ENCODE assay signal across 31 cellular contexts in the genomic region with DNA sequence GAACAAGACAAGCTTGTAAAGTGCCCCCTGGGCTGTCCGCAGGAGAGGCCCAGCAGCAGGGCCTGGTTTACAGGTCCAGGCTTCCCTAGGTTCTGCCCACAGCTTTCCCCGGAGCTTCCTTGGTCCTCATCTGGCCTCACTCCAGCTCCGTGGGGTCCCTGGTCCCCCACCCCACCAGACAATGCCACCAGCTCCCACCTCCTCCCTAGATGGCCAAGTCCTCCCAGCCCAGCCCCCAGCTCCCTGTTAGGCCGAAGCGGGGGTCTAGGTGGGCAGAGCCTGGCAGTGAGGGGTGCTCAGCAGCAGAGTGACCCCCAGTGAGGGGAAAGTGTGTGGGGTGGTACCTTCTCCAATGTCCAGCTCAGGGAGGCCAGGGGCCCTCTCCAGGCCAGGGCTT.
"Had no signal": no experiment of that assay in that cellular context is flagged by ENCODE, and none has a peak within 500 bp of the region (broad histone marks: within the 10 kb centered on the region; RNA-seq: fewer than 3 reads in every experiment).

No MANE protein-coding gene starts in this region.

- H3K9me3 Mint-ChIP-seq: naive B cell; naive thymus-derived CD8-positive, alpha-beta T cell; natural killer cell treated with Interleukin-12 subunit alpha and Interleukin-12 subunit beta and Interleukin-15 and Interleukin-18, amount 100 ng/mL, for 72 hours; nephron progenitor cell; neural crest cell; stimulated activated effector memory CD8-positive, alpha-beta T cell treated with anti-CD3 and anti-CD28 coated beads, Interleukin-12 subunit alpha, Interleukin-12 subunit beta, amount 100 ng/mL, for 72 hours; stimulated activated naive CD8-positive, alpha-beta T cell treated with anti-CD3 and anti-CD28 coated beads, Interleukin-15, amount 100 ng/mL, for 72 hours; type B pancreatic cell had no signal

- H3K27ac Mint-ChIP-seq: naive B cell; natural killer cell treated with Interleukin-12 subunit alpha and Interleukin-12 subunit beta and Interleukin-15 and Interleukin-18, amount 100 ng/mL, for 72 hours; nephron progenitor cell; stimulated activated effector memory CD8-positive, alpha-beta T cell treated with anti-CD3 and anti-CD28 coated beads, Interleukin-12 subunit alpha, Interleukin-12 subunit beta, amount 100 ng/mL, for 72 hours; type B pancreatic cell had no signal

- H3K27ac ChIP-seq: neutrophil, ovary, parathyroid adenoma, prostate gland, right atrium auricular region, right lobe of liver, sigmoid colon, suprapubic skin, testis, tibial artery, transverse colon, upper lobe of right lung, uterus had no signal

- H3K9ac ChIP-seq: parathyroid adenoma had no signal

- H3K36me3 Mint-ChIP-seq: natural killer cell treated with Interleukin-12 subunit alpha and Interleukin-12 subunit beta and Interleukin-15 and Interleukin-18, amount 100 ng/mL, for 72 hours; type B pancreatic cell had no signal

- FAIRE-seq: small intestine had no signal

- H3K36me3 ChIP-seq: neutrophil, ovary, prostate gland, uterus had no signal

- H2AFZ ChIP-seq: parathyroid adenoma had no signal

- H3K4me3 ChIP-seq: ovary, prostate gland, right atrium auricular region, right lobe of liver, sigmoid colon, suprapubic skin, testis, tibial artery, transverse colon, upper lobe of right lung, uterus had no signal

- DNase-seq: naive B cell; naive thymus-derived CD8-positive, alpha-beta T cell; nephron progenitor cell; occipital lobe; ovary; retina; right lobe of liver; sigmoid colon; small intestine; stimulated activated CD4-positive, alpha-beta T cell treated with anti-CD3 and anti-CD28 coated beads, Interleukin-15, amount 100 ng/mL, for 24 hours; stimulated activated CD4-positive, alpha-beta T cell treated with anti-CD3 and anti-CD28 coated beads, Interleukin-2, amount 100 ng/mL, for 24 hours; stimulated activated CD4-positive, alpha-beta T cell treated with anti-CD3 and anti-CD28 coated beads, Interleukin-2, amount 100 ng/mL, for 48 hours; stimulated activated CD4-positive, alpha-beta T cell treated with anti-CD3 and anti-CD28 coated beads, Interleukin-4, amount 100 ng/mL, for 24 hours; stimulated activated naive CD4-positive, alpha-beta T cell; stimulated activated naive CD8-positive, alpha-beta T cell treated with anti-CD3 and anti-CD28 coated beads, Interleukin-15, amount 100 ng/mL, for 72 hours; stimulated activated naive CD8-positive, alpha-beta T cell treated with anti-CD3 and anti-CD28 coated beads, Interleukin-15, Interleukin-2, amounts not matched to agents 100 U/mL and 50 U/mL, for 24 hours; substantia nigra; testis; tibial artery; transverse colon; upper lobe of right lung; uterus had no signal

- H3K27me3 Mint-ChIP-seq: naive B cell; naive thymus-derived CD8-positive, alpha-beta T cell; natural killer cell treated with Interleukin-12 subunit alpha and Interleukin-12 subunit beta and Interleukin-15 and Interleukin-18, amount 100 ng/mL, for 72 hours; stimulated activated naive CD8-positive, alpha-beta T cell treated with anti-CD3 and anti-CD28 coated beads, Interleukin-15, amount 100 ng/mL, for 72 hours; type B pancreatic cell had no signal

- H3K9me3 ChIP-seq: neutrophil, ovary, prostate gland, right atrium auricular region, right lobe of liver, sigmoid colon, suprapubic skin, testis, tibial artery, transverse colon, upper lobe of right lung, uterus had no signal

- H3K4me3 Mint-ChIP-seq: naive B cell; naive thymus-derived CD8-positive, alpha-beta T cell; natural killer cell treated with Interleukin-12 subunit alpha and Interleukin-12 subunit beta and Interleukin-15 and Interleukin-18, amount 100 ng/mL, for 72 hours; nephron progenitor cell; neural crest cell; stimulated activated effector memory CD8-positive, alpha-beta T cell treated with anti-CD3 and anti-CD28 coated beads, Interleukin-12 subunit alpha, Interleukin-12 subunit beta, amount 100 ng/mL, for 72 hours; stimulated activated naive CD8-positive, alpha-beta T cell treated with anti-CD3 and anti-CD28 coated beads, Interleukin-15, amount 100 ng/mL, for 72 hours; type B pancreatic cell had no signal

- H3K27me3 ChIP-seq: neutrophil, ovary, right atrium auricular region, right lobe of liver, sigmoid colon, suprapubic skin, testis, tibial artery, transverse colon, upper lobe of right lung, uterus had no signal
